1 cellular context compared by ENCODE assay signal in genomic region chr11:47766363-47767227, GRCh38.
TF ChIP-seq lines count a peak whose summit lies in the region.

No MANE protein-coding gene starts in this region.

TF ChIP-seq in K562, 482 proteins besides CTCF, POLR2A, EP300 and RAD21 (continued from another document and continues in another):
- TF ChIP-seq BCLAF1 (IDR thresholded peaks at IDR 0.05; ENCODE audit: borderline replicate concordance in 1 of 2, control insufficient read depth in 1 of 2, low read depth in 2 of 2, low read length in 1 of 2) (no peak), ARID3B (CRISPR knock-in tag; IDR thresholded peaks at IDR 0.05; ENCODE audit: borderline replicate concordance) (0 out of 2 replicates have a peak, but pooled peaks have one; percentile 83), TEAD1 (CRISPR knock-in tag; IDR thresholded peaks at IDR 0.05) (peak in 1 of 2 experiments; percentile 56; a peak in 1 of 4 replicates), ZKSCAN3 (CRISPR knock-in tag; IDR thresholded peaks at IDR 0.05) (no peak), NFATC3 (IDR thresholded peaks at IDR 0.05) (no peak), CBX8 (IDR thresholded peaks at IDR 0.05; ENCODE audit: borderline replicate concordance, extremely low read depth, low read depth, low read length, poor library complexity, severe bottlenecking) (no peak), ZNF766 (CRISPR knock-in tag; conservative IDR thresholded peaks at IDR 0.05) (no peak; the same call in 1 of the 2 replicates), ZNF707 (CRISPR knock-in tag; conservative IDR thresholded peaks at IDR 0.05) (no peak; the same call in 1 of the 2 replicates), RNF2 (IDR thresholded peaks at IDR 0.05) (no peak), FOXM1 (IDR thresholded peaks at IDR 0.05; ENCODE audit: low read depth) (no peak), FOXM1 (CRISPR knock-in tag; IDR thresholded peaks at IDR 0.05; ENCODE audit: low read depth) (0 out of 2 replicates have a peak, but pooled peaks have one; percentile 59), ZZZ3 (IDR thresholded peaks at IDR 0.05) (peak; percentile 73; the same call in 1 of the 2 replicates), CHD1 (IDR thresholded peaks at IDR 0.05; ENCODE audit: low read length) (peak; percentile 69), SMARCA5 (IDR thresholded peaks at IDR 0.05) (no peak), ZBTB9 (CRISPR knock-in tag; IDR thresholded peaks at IDR 0.05) (peak; percentile 55; the same call in 1 of the 2 replicates), MLX (CRISPR knock-in tag; conservative IDR thresholded peaks at IDR 0.05) (0 out of 4 replicates have a peak, but pooled peaks of 1 of the 2 experiments have one; percentile 43), EHMT2 (IDR thresholded peaks at IDR 0.05) (no peak), ZKSCAN1 (IDR thresholded peaks at IDR 0.05; ENCODE audit: low read depth, low read length) (no peak), JUNB (CRISPR knock-in tag; conservative IDR thresholded peaks at IDR 0.05) (no peak), MAZ (CRISPR knock-in tag; conservative IDR thresholded peaks at IDR 0.05 in 1 of 2, IDR thresholded peaks at IDR 0.05 in 1 of 2) (peak in 1 of 2 experiments; percentile 70; a peak in 2 of 4 replicates), DDX20 (tag; IDR thresholded peaks at IDR 0.05; ENCODE audit: low read depth) (no peak), FOXK2 (conservative IDR thresholded peaks at IDR 0.05 in 1 of 2, IDR thresholded peaks at IDR 0.05 in 1 of 2; ENCODE audit: low read depth in 2 of 2) (no peak), PHF8 (IDR thresholded peaks at IDR 0.05; ENCODE audit: borderline replicate concordance, low read length) (peak; percentile 71), ARNT (IDR thresholded peaks at IDR 0.05) (no peak), RHOXF2B (CRISPR knock-in tag; conservative IDR thresholded peaks at IDR 0.05) (no peak), ZNF717 (CRISPR knock-in tag; IDR thresholded peaks at IDR 0.05) (no peak), FOSL1 (tag; conservative IDR thresholded peaks at IDR 0.05) (no peak), ZNF431 (CRISPR knock-in tag; IDR thresholded peaks at IDR 0.05) (peak; percentile 53; the same call in 1 of the 2 replicates), TAF9B (IDR thresholded peaks at IDR 0.05; ENCODE audit: partially characterized antibody) (peak; percentile 36), ATF3 (IDR thresholded peaks at IDR 0.05) (no peak), ATF3 (CRISPR knock-in tag; conservative IDR thresholded peaks at IDR 0.05) (no peak), MED1 (CRISPR knock-in tag; IDR thresholded peaks at IDR 0.05; ENCODE audit: borderline replicate concordance) (no peak), ZNF511 (CRISPR knock-in tag; IDR thresholded peaks at IDR 0.05) (peak; percentile 96), BHLHE40 (IDR thresholded peaks at IDR 0.05; ENCODE audit: low read length) (no peak), NR2C2 (CRISPR knock-in tag; IDR thresholded peaks at IDR 0.05) (no peak; the same call in none of the 2 replicates), NR2C2 (tag; IDR thresholded peaks at IDR 0.05) (peak; percentile 19; the same call in 1 of the 2 replicates), ZNF77 (CRISPR knock-in tag; IDR thresholded peaks at IDR 0.05) (no peak), CREBBP (IDR thresholded peaks at IDR 0.05; ENCODE audit: low read depth, low read length) (no peak), SREBF1 (IDR thresholded peaks at IDR 0.05; ENCODE audit: borderline replicate concordance, low read depth, low read length) (no peak), GABPA (tag; conservative IDR thresholded peaks at IDR 0.05; ENCODE audit: low read depth) (no peak), NEUROD1 (IDR thresholded peaks at IDR 0.05; ENCODE audit: borderline replicate concordance, low read depth, low read length, partially characterized antibody) (no peak), CBFB (CRISPR knock-in tag; IDR thresholded peaks at IDR 0.05) (no peak), NR4A1 (CRISPR knock-in tag; IDR thresholded peaks at IDR 0.05) (no peak; the same call in 1 of the 2 replicates), NR4A1 (tag; IDR thresholded peaks at IDR 0.05) (no peak)
- TF ChIP-seq, protein P1, sequence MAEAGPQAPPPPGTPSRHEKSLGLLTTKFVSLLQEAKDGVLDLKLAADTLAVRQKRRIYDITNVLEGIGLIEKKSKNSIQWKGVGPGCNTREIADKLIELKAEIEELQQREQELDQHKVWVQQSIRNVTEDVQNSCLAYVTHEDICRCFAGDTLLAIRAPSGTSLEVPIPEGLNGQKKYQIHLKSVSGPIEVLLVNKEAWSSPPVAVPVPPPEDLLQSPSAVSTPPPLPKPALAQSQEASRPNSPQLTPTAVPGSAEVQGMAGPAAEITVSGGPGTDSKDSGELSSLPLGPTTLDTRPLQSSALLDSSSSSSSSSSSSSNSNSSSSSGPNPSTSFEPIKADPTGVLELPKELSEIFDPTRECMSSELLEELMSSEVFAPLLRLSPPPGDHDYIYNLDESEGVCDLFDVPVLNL (CRISPR knock-in tag; IDR thresholded peaks at IDR 0.05; ENCODE audit: low read depth) = 0 out of 2 replicates have a peak, but pooled peaks have one; percentile 80
- TF ChIP-seq, protein P2, sequence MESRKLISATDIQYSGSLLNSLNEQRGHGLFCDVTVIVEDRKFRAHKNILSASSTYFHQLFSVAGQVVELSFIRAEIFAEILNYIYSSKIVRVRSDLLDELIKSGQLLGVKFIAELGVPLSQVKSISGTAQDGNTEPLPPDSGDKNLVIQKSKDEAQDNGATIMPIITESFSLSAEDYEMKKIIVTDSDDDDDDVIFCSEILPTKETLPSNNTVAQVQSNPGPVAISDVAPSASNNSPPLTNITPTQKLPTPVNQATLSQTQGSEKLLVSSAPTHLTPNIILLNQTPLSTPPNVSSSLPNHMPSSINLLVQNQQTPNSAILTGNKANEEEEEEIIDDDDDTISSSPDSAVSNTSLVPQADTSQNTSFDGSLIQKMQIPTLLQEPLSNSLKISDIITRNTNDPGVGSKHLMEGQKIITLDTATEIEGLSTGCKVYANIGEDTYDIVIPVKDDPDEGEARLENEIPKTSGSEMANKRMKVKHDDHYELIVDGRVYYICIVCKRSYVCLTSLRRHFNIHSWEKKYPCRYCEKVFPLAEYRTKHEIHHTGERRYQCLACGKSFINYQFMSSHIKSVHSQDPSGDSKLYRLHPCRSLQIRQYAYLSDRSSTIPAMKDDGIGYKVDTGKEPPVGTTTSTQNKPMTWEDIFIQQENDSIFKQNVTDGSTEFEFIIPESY (CRISPR knock-in tag; IDR thresholded peaks at IDR 0.05) = no peak
- TF ChIP-seq, protein P3, sequence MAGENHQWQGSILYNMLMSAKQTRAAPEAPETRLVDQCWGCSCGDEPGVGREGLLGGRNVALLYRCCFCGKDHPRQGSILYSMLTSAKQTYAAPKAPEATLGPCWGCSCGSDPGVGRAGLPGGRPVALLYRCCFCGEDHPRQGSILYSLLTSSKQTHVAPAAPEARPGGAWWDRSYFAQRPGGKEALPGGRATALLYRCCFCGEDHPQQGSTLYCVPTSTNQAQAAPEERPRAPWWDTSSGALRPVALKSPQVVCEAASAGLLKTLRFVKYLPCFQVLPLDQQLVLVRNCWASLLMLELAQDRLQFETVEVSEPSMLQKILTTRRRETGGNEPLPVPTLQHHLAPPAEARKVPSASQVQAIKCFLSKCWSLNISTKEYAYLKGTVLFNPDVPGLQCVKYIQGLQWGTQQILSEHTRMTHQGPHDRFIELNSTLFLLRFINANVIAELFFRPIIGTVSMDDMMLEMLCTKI (IDR thresholded peaks at IDR 0.05; ENCODE audit: partially characterized antibody) = no peak
- TF ChIP-seq, protein P4, sequence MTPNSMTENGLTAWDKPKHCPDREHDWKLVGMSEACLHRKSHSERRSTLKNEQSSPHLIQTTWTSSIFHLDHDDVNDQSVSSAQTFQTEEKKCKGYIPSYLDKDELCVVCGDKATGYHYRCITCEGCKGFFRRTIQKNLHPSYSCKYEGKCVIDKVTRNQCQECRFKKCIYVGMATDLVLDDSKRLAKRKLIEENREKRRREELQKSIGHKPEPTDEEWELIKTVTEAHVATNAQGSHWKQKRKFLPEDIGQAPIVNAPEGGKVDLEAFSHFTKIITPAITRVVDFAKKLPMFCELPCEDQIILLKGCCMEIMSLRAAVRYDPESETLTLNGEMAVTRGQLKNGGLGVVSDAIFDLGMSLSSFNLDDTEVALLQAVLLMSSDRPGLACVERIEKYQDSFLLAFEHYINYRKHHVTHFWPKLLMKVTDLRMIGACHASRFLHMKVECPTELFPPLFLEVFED (CRISPR knock-in tag; conservative IDR thresholded peaks at IDR 0.05) = no peak
- TF ChIP-seq, protein P5, sequence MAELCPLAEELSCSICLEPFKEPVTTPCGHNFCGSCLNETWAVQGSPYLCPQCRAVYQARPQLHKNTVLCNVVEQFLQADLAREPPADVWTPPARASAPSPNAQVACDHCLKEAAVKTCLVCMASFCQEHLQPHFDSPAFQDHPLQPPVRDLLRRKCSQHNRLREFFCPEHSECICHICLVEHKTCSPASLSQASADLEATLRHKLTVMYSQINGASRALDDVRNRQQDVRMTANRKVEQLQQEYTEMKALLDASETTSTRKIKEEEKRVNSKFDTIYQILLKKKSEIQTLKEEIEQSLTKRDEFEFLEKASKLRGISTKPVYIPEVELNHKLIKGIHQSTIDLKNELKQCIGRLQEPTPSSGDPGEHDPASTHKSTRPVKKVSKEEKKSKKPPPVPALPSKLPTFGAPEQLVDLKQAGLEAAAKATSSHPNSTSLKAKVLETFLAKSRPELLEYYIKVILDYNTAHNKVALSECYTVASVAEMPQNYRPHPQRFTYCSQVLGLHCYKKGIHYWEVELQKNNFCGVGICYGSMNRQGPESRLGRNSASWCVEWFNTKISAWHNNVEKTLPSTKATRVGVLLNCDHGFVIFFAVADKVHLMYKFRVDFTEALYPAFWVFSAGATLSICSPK (IDR thresholded peaks at IDR 0.05; ENCODE audit: borderline replicate concordance) = no peak
- TF ChIP-seq, protein P6, sequence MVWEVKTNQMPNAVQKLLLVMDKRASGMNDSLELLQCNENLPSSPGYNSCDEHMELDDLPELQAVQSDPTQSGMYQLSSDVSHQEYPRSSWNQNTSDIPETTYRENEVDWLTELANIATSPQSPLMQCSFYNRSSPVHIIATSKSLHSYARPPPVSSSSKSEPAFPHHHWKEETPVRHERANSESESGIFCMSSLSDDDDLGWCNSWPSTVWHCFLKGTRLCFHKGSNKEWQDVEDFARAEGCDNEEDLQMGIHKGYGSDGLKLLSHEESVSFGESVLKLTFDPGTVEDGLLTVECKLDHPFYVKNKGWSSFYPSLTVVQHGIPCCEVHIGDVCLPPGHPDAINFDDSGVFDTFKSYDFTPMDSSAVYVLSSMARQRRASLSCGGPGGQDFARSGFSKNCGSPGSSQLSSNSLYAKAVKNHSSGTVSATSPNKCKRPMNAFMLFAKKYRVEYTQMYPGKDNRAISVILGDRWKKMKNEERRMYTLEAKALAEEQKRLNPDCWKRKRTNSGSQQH (CRISPR knock-in tag; IDR thresholded peaks at IDR 0.05) = 0 out of 2 replicates have a peak, but pooled peaks have one; percentile 15
